Comparison of ENCODE assay signal across 8 cellular contexts in genomic region chr19:8361921-8362793, GRCh38. TPM values are rescaled to one million over a fixed set of nuclear protein-coding genes. Genes with fewer than 3 reads are reported as not detected.
DNase-seq lines count a peak whose midpoint lies in the region; ATAC-seq and TF ChIP-seq lines count a peak whose summit lies in the region.

No MANE protein-coding gene starts in this region.

- H3K4me1 ChIP-seq in cardiac muscle cell (ENCODE audit: low read depth): peaks cover 7% of the 10 kb centered on the region

- DNase-seq in DMS153 (lab: John Stamatoyannopoulos, UW) (peak; percentile 79), NCI-H1105 (lab: John Stamatoyannopoulos, UW) (peak; percentile 73), cardiac muscle cell (ENCODE audit: low read depth in 1 of 2, low spot score in 1 of 2) (peak; percentile 89 to 99), putamen (ENCODE audit: low spot score) (peak; percentile 80), NOMO-1 treated with dmso at 0.1 percent for 144 hours (lab: John Stamatoyannopoulos, UW; ENCODE audit: unreplicated experiment) (no peak)
- DNase-seq in activated naive CD8-positive, alpha-beta T cell treated with anti-CD3 and anti-CD28 coated beads for 36 hours: no peak
- DNase-seq in naive thymus-derived CD8-positive, alpha-beta T cell: no peak

- peaks cover 2% of the 10 kb centered on the region for H3K36me3 Mint-ChIP-seq in activated naive CD8-positive, alpha-beta T cell treated with anti-CD3 and anti-CD28 coated beads for 36 hours
- H3K36me3 Mint-ChIP-seq in naive thymus-derived CD8-positive, alpha-beta T cell: no peaks in the 10 kb centered on the region

- H3K4me3 Mint-ChIP-seq in activated naive CD8-positive, alpha-beta T cell treated with anti-CD3 and anti-CD28 coated beads for 36 hours: peak overlapping the region; percentile 23
- H3K4me3 Mint-ChIP-seq in naive thymus-derived CD8-positive, alpha-beta T cell: peak overlapping the region in 1 of 10 donors; percentile 80

- peaks cover 3% of the 10 kb centered on the region for H3K27me3 ChIP-seq in cardiac muscle cell

- H3K4me1 Mint-ChIP-seq in activated naive CD8-positive, alpha-beta T cell treated with anti-CD3 and anti-CD28 coated beads for 36 hours: peaks cover 15% of the 10 kb centered on the region
- H3K4me1 Mint-ChIP-seq in naive thymus-derived CD8-positive, alpha-beta T cell: peaks cover 6 to 12% (median 10%) of the 10 kb centered on the region in 4 donors

- ATAC-seq in HG03439 (IDR thresholded peaks at IDR 0.05; ENCODE audit: unreplicated experiment): no peak
- no peak for ATAC-seq in naive thymus-derived CD8-positive, alpha-beta T cell

- peak overlapping the region; percentile 30 for H3K27ac ChIP-seq in cardiac muscle cell

- peaks cover 58% of the 10 kb centered on the region for H3K27me3 Mint-ChIP-seq in activated naive CD8-positive, alpha-beta T cell treated with anti-CD3 and anti-CD28 coated beads for 36 hours
- peaks cover 4 to 54% (median 24%) of the 10 kb centered on the region in 5 donors for H3K27me3 Mint-ChIP-seq in naive thymus-derived CD8-positive, alpha-beta T cell

- H3K9me3 ChIP-seq in cardiac muscle cell (ENCODE audit: low read depth): no peaks in the 10 kb centered on the region

- H3K36me3 ChIP-seq in cardiac muscle cell: no peaks in the 10 kb centered on the region

- H3K9me3 Mint-ChIP-seq in activated naive CD8-positive, alpha-beta T cell treated with anti-CD3 and anti-CD28 coated beads for 36 hours: no peaks in the 10 kb centered on the region
- H3K9me3 Mint-ChIP-seq in naive thymus-derived CD8-positive, alpha-beta T cell: no peaks in the 10 kb centered on the region

- no peak overlapping the region for H3K27ac Mint-ChIP-seq in activated naive CD8-positive, alpha-beta T cell treated with anti-CD3 and anti-CD28 coated beads for 36 hours
- peak overlapping the region in 1 of 10 donors; percentile 49 for H3K27ac Mint-ChIP-seq in naive thymus-derived CD8-positive, alpha-beta T cell

- no peak for TF ChIP-seq CTCF in cardiac muscle cell (IDR thresholded peaks at IDR 0.05; ENCODE audit: low read depth, low read length)

- POLR2A ChIA-PET in naive thymus-derived CD8-positive, alpha-beta T cell (lab: Charles Lee): interaction anchor here (0.7 to 1.1 kb wide), 4 partner anchors 8 to 90 kb away, joined by 3 to 5 read pairs (median 4); no protein-coding TSS in a partner anchor

- no peak overlapping the region for H3K4me3 ChIP-seq in cardiac muscle cell

RNA-seq across cellular contexts. Expression of gene ANGPTL4, which starts 1.8 kb away (rescaled TPM):
- total RNA-seq in activated naive CD8-positive, alpha-beta T cell treated with anti-CD3 and anti-CD28 coated beads for 36 hours: 1 to 10 TPM; 1.9 to 2.1 TPM
- total RNA-seq in cardiac muscle cell: 2.5 and 3.2 TPM in 2 replicates
- polyA plus RNA-seq in cardiac muscle cell: 3.0 and 6.0 TPM in 2 replicates
- total RNA-seq in naive thymus-derived CD8-positive, alpha-beta T cell: not detected
- polyA plus RNA-seq in naive thymus-derived CD8-positive, alpha-beta T cell: under 1 TPM in 1 of 3 donors, not detected in 2; 0.23 TPM

RNA-seq across cellular contexts. Expression of gene KANK3, which starts 19.1 kb away (rescaled TPM):
- total RNA-seq in activated naive CD8-positive, alpha-beta T cell treated with anti-CD3 and anti-CD28 coated beads for 36 hours: under 1 TPM; 0.47 to 0.64 TPM
- 0.56 and 4.0 TPM in 2 replicates for total RNA-seq in cardiac muscle cell
- 0.72 and 1.8 TPM in 2 replicates for polyA plus RNA-seq in cardiac muscle cell
- 1 to 10 TPM; 1.4 to 3.3 TPM for total RNA-seq in naive thymus-derived CD8-positive, alpha-beta T cell
- 1 to 10 TPM in 2 of 3 donors, under 1 TPM in 1; 0.82 to 2.3 (median 1.5) TPM for polyA plus RNA-seq in naive thymus-derived CD8-positive, alpha-beta T cell

RNA-seq across cellular contexts. Expression of gene RAB11B, which starts 28.0 kb away (rescaled TPM):
- 10 to 100 TPM; 60.9 to 65.5 TPM for total RNA-seq in activated naive CD8-positive, alpha-beta T cell treated with anti-CD3 and anti-CD28 coated beads for 36 hours
- total RNA-seq in cardiac muscle cell: 51.7 and 58.5 TPM in 2 replicates
- 221 and 286 TPM in 2 replicates for polyA plus RNA-seq in cardiac muscle cell
- total RNA-seq in naive thymus-derived CD8-positive, alpha-beta T cell: 100 to 1,000 TPM; 108 to 112 TPM
- polyA plus RNA-seq in naive thymus-derived CD8-positive, alpha-beta T cell: 10 to 100 TPM; 46.9 to 73.6 (median 53.9) TPM

RNA-seq across cellular contexts. Expression of gene RPS28, which starts 40.9 kb away (rescaled TPM):
- 1,000 to 10,000 TPM; 2,304 to 2,331 TPM for total RNA-seq in activated naive CD8-positive, alpha-beta T cell treated with anti-CD3 and anti-CD28 coated beads for 36 hours
- total RNA-seq in cardiac muscle cell: 349 and 720 TPM in 2 replicates
- 569 and 666 TPM in 2 replicates for polyA plus RNA-seq in cardiac muscle cell
- total RNA-seq in naive thymus-derived CD8-positive, alpha-beta T cell: 1,000 to 10,000 TPM; 3,024 to 3,108 TPM
- polyA plus RNA-seq in naive thymus-derived CD8-positive, alpha-beta T cell: 1,000 to 10,000 TPM; 3,764 to 4,165 (median 4,042) TPM

RNA-seq across cellular contexts. Expression of gene NDUFA7, which starts 41.0 kb away (rescaled TPM):
- 10 to 100 TPM; 78.0 to 84.8 TPM for total RNA-seq in activated naive CD8-positive, alpha-beta T cell treated with anti-CD3 and anti-CD28 coated beads for 36 hours
- 57.0 and 92.7 TPM in 2 replicates for total RNA-seq in cardiac muscle cell
- polyA plus RNA-seq in cardiac muscle cell: 218 and 249 TPM in 2 replicates
- 10 to 100 TPM; 28.5 to 35.3 TPM for total RNA-seq in naive thymus-derived CD8-positive, alpha-beta T cell
- polyA plus RNA-seq in naive thymus-derived CD8-positive, alpha-beta T cell: 100 to 1,000 TPM; 117 to 136 (median 135) TPM

Comparison
In these comparisons a context has a peak if more than half of its experiments do, and no peak if none do; other contexts are left out.
1. DNase-seq: peak in DMS153 (single experiment), NCI-H1105 (single experiment), cardiac muscle cell (2 of 2) and putamen (single experiment); none in activated naive CD8-positive, alpha-beta T cell treated with anti-CD3 and anti-CD28 coated beads for 36 hours (single experiment), NOMO-1 treated with dmso at 0.1 percent for 144 hours (single experiment) and naive thymus-derived CD8-positive, alpha-beta T cell (0 of 10).